ENCODE assay signal across 1 cellular context in the genomic region with DNA sequence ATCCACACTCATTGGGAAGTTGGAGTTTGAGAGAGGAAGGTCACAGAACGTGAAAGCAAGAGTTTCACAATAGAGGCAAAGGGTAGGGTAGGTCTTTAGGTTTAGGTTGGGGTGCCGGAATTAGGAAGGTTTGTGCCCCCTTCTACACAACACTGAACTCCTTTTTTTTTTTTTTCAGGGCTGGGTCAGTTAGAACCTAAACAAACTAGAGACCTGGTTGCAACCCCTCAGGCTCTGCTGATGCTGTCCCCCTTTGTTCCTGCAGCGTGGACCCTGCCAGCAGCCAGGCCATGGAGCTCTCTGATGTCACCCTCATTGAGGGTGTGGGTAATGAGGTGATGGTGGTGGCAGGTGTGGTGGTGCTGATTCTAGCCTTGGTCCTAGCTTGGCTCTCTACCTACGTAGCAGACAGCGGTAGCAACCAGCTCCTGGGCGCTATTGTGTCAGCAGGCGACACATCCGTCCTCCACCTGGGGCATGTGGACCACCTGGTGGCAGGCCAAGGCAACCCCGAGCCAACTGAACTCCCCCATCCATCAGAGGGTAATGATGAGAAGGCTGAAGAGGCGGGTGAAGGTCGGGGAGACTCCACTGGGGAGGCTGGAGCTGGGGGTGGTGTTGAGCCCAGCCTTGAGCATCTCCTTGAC.
TF ChIP-seq lines count a peak whose summit lies in the region.

No MANE protein-coding gene starts in this region.

TF ChIP-seq in IMR-90, 13 proteins besides CTCF, POLR2A, EP300 and RAD21:
- TF ChIP-seq CEBPB (IDR thresholded peaks at IDR 0.05; ENCODE audit: low read depth, low read length) (peak; percentile 9; the same call in 1 of the 2 replicates), RFX5 (IDR thresholded peaks at IDR 0.05; ENCODE audit: low read depth, low read length) (no peak)
TF ChIP-seq in IMR-90: peak in this region for 1.
